20 cellular contexts compared by ENCODE assay signal in the genomic region with DNA sequence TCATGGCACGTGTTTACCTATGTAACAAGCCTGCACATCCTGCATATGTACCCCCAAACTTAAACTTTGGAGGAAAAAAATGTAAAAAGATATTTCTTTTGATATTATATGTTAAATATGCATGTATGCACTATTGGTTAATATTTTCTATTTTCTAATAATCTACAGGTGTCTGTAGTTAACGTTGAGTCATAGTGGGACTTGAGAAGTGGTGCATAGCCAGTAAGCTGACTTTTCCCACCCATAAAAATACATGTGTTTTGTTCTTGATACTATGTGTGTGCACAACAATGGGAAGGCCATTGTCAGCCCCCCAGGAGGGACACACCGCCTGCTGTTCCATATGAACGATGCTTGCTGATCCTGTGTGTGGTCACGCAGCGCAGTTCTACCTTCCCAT. TPM values are rescaled to one million over a fixed set of nuclear protein-coding genes. Genes with fewer than 3 reads are reported as not detected.
DNase-seq lines count a peak whose midpoint lies in the region; ATAC-seq, FAIRE-seq and TF ChIP-seq lines count a peak whose summit lies in the region.
"Had no signal": no experiment of that assay in that cellular context is flagged by ENCODE, and none has a peak within 500 bp of the region (broad histone marks: within the 10 kb centered on the region; RNA-seq: fewer than 3 reads in every experiment).

No MANE protein-coding gene starts in this region.

- CTCF ChIA-PET in H1 (lab: Charles Lee; ENCODE audit: partially characterized antibody), result no interaction called here

- H3K9ac ChIP-seq in H1 (replicated peaks in 1 of 4; ENCODE audit: extremely low read depth in 1 of 4, low read depth in 3 of 4, low read length in 3 of 4), result no peak overlapping the region; a peak in 1 of 7 replicates
- H3K9ac ChIP-seq: GM23248, KMS-11 had no signal

- H2BK12ac ChIP-seq in H1 (ENCODE audit: low read depth, low read length), result no peak overlapping the region

- no peak overlapping the region for H3K18ac ChIP-seq in H1 (ENCODE audit: extremely low read depth, low read length)

- POLR2A ChIA-PET in H1 (lab: Charles Lee; ENCODE audit: partially characterized antibody), result no interaction called here

- no peak overlapping the region for H2BK20ac ChIP-seq in H1 (ENCODE audit: low read length)

- TF ChIP-seq CTCF in H1 (IDR thresholded peaks at IDR 0.05; ENCODE audit: control extremely low read depth in 1 of 3, insufficient read depth in 1 of 3, low read depth in 1 of 3, low read length in 3 of 3) (no peak), type B pancreatic cell (conservative IDR thresholded peaks at IDR 0.05) (no peak)

- no peak overlapping the region for H4K91ac ChIP-seq in H1 (replicated peaks; ENCODE audit: insufficient read length, low read length)

- peaks cover 0 to 10% (median 4%) of the 10 kb centered on the region in 4 experiments; a peak in 6 of 8 replicates for H3K36me3 ChIP-seq in H1 (ENCODE audit: control insufficient read depth in 2 of 4, insufficient read depth in 4 of 4, low read length in 3 of 4)

- DNase-seq in NCI-H146 (lab: John Stamatoyannopoulos, UW) (peak; percentile 19), NCI-H146 treated with DMSO at 0.1 percent for 48 hours (lab: John Stamatoyannopoulos, UW; ENCODE audit: unreplicated experiment) (no peak), H1 (ENCODE audit: low read depth in 1 of 2, low spot score in 2 of 2) (no peak), T1000 (lab: John Stamatoyannopoulos, UW) (no peak), type B pancreatic cell (ENCODE audit: extremely low spot score, unreplicated experiment) (no peak)
- no peak for DNase-seq in activated CD4-positive, CD25-positive, alpha-beta regulatory T cell treated with anti-CD3 and anti-CD28 coated beads, Interleukin-2, amount 50 U/mL, for 72 hours
- DNase-seq: AML-193; Calu3; CD4-positive, alpha-beta T cell; DMS79 treated with DMSO at 0.1 percent for 48 hours; GF-D8; GM23248; HCEC 1CT had no signal

- H3K9me3 Mint-ChIP-seq in type B pancreatic cell, result peaks cover 24% of the 10 kb centered on the region

- H3K27ac ChIP-seq in H1 (ENCODE audit: low read depth, low read length), result no peak overlapping the region
- H3K27ac ChIP-seq: 22Rv1, A549, C4-2B, GM23248, HL-60, KMS-11 had no signal

- H2BK5ac ChIP-seq in H1 (ENCODE audit: low read depth, low read length), result no peak overlapping the region

- no peak for TF ChIP-seq RAD21 in H1 (IDR thresholded peaks at IDR 0.05 in 1 of 2, conservative IDR thresholded peaks at IDR 0.05 in 1 of 2; ENCODE audit: low read depth in 2 of 2, low read length in 2 of 2)

- H3K27ac Mint-ChIP-seq in type B pancreatic cell, result no peak overlapping the region
- H3K27ac Mint-ChIP-seq: CD4-positive, alpha-beta T cell had no signal

- peaks cover 0 to 5% of the 10 kb centered on the region in 2 experiments for H4K20me1 ChIP-seq in H1 (replicated peaks in 1 of 2; ENCODE audit: control insufficient read depth in 1 of 2, insufficient read depth in 2 of 2, low read length in 2 of 2)

- H3K79me2 ChIP-seq in H1 (ENCODE audit: control insufficient read depth in 1 of 2, insufficient read depth in 2 of 2, low read length in 2 of 2), result no peaks in the 10 kb centered on the region

- H3K4me3 ChIP-seq in H1 (ENCODE audit: extremely low read depth in 1 of 4, insufficient read depth in 2 of 4, low read depth in 3 of 4, low read length in 4 of 4), result no peak overlapping the region
- H3K4me3 ChIP-seq: A549, GM23248 had no signal

- no peak overlapping the region for H3K56ac ChIP-seq in H1 (replicated peaks; ENCODE audit: insufficient read length, low read depth, low read length)

- no peaks in the 10 kb centered on the region for H3K4me1 ChIP-seq in H1 (replicated peaks in 1 of 4; ENCODE audit: control insufficient read depth in 3 of 4, insufficient read depth in 4 of 4, low read length in 3 of 4)
- H3K4me1 ChIP-seq: A549 had no signal

- TF ChIP-seq EP300 in H1 (IDR thresholded peaks at IDR 0.05; ENCODE audit: borderline replicate concordance in 1 of 2, low read depth in 2 of 2, low read length in 2 of 2), result no peak

- no peak for TF ChIP-seq POLR2A in H1 (IDR thresholded peaks at IDR 0.05; ENCODE audit: control extremely low read depth in 1 of 2, low read depth in 2 of 2, low read length in 2 of 2)

- no peak overlapping the region for H3K14ac ChIP-seq in H1 (ENCODE audit: insufficient read length)

- no peak for FAIRE-seq in H1 (lab: Jason Lieb, UNC)
- FAIRE-seq: A549, H54 had no signal

- H3K23ac ChIP-seq in H1 (ENCODE audit: insufficient read length), result no peak overlapping the region

- H4K5ac ChIP-seq in H1 (ENCODE audit: insufficient read length, low read depth, low read length), result no peak overlapping the region

- H3K27me3 ChIP-seq in H1 (replicated peaks in 1 of 4; ENCODE audit: control insufficient read depth in 3 of 4, extremely low read depth in 1 of 4, insufficient read depth in 3 of 4, low read length in 3 of 4), result no peaks in the 10 kb centered on the region

- peaks cover 0 to 5% of the 10 kb centered on the region in 2 experiments; a peak in 1 of 4 replicates for H3K9me3 ChIP-seq in H1 (ENCODE audit: insufficient read depth in 2 of 2, low read depth in 1 of 2, low read length in 1 of 2)

- H2AK5ac ChIP-seq in H1 (ENCODE audit: low read depth, low read length), result no peak overlapping the region

- WGBS in H1 (ENCODE audit: extremely low coverage in 1 of 2, insufficient coverage in 1 of 2, insufficient read length in 1 of 2, insufficient replicate concordance in 2 of 2, low coverage in 1 of 2, low lambda C conversion rate in 2 of 2, missing lambda C conversion rate in 1 of 2), 2 experiments, result 79% methylated on average over 5 of the region's 6 CpGs; no CpG with 5 or more reads in 1 of the 2 experiments

- no peaks in the 10 kb centered on the region for H3K23me2 ChIP-seq in H1 (ENCODE audit: low read depth, low read length)

- peaks cover 53% of the 10 kb centered on the region for H3K36me3 Mint-ChIP-seq in type B pancreatic cell

- no peak overlapping the region; the same call in 1 of the 2 replicates for H4K8ac ChIP-seq in H1 (ENCODE audit: extremely low read depth, insufficient read depth, low read length)

- H3K4ac ChIP-seq in H1 (replicated peaks; ENCODE audit: insufficient read length, low read depth, low read length), result no peak overlapping the region

- no peaks in the 10 kb centered on the region; the same call in 1 of the 2 replicates for H3K79me1 ChIP-seq in H1 (ENCODE audit: low read depth, low read length)

- H2BK120ac ChIP-seq in H1 (replicated peaks; ENCODE audit: low read depth, low read length), result no peak overlapping the region

- peaks cover 5% of the 10 kb centered on the region for H3K4me1 Mint-ChIP-seq in type B pancreatic cell (ENCODE audit: unreplicated experiment)

- H2BK15ac ChIP-seq in H1 (ENCODE audit: low read length), result no peak overlapping the region

- H3K4me2 ChIP-seq in H1 (ENCODE audit: insufficient read depth in 1 of 2, low read depth in 2 of 2, low read length in 2 of 2), result no peak overlapping the region
- H3K4me2 ChIP-seq: A549, KMS-11 had no signal

- no peak overlapping the region for H2AFZ ChIP-seq in H1 (ENCODE audit: low read length)
- H2AFZ ChIP-seq: GM23248 had no signal

- H3K27me3 Mint-ChIP-seq in type B pancreatic cell, result no peaks in the 10 kb centered on the region
- H3K27me3 Mint-ChIP-seq: CD4-positive, alpha-beta T cell had no signal

- peak; percentile 52 for ATAC-seq in GM21786 (IDR thresholded peaks at IDR 0.05; ENCODE audit: unreplicated experiment)
- ATAC-seq: A549 had no signal

- H3K4me3 Mint-ChIP-seq in type B pancreatic cell, result no peak overlapping the region
- H3K4me3 Mint-ChIP-seq: CD4-positive, alpha-beta T cell had no signal

TF ChIP-seq in H1, 55 proteins besides CTCF, POLR2A, EP300 and RAD21:
- peak; percentile 7 for TF ChIP-seq NANOG (IDR thresholded peaks at IDR 0.05; ENCODE audit: insufficient read depth, low read depth, low read length, poor library complexity, severe bottlenecking)
- TF ChIP-seq, protein P1, sequence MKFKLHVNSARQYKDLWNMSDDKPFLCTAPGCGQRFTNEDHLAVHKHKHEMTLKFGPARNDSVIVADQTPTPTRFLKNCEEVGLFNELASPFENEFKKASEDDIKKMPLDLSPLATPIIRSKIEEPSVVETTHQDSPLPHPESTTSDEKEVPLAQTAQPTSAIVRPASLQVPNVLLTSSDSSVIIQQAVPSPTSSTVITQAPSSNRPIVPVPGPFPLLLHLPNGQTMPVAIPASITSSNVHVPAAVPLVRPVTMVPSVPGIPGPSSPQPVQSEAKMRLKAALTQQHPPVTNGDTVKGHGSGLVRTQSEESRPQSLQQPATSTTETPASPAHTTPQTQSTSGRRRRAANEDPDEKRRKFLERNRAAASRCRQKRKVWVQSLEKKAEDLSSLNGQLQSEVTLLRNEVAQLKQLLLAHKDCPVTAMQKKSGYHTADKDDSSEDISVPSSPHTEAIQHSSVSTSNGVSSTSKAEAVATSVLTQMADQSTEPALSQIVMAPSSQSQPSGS (IDR thresholded peaks at IDR 0.05; ENCODE audit: low read length), result no peak

RNA-seq across cellular contexts. Expression of a gene that starts 49.1 kb away (rescaled TPM):
- total RNA-seq in H1 (2021; fragmentation: NEBNext Ultra II Directional; extraction: Animal tissue kit (Norgen Biotek cat#: 25700)), result 12.0 and 12.5 TPM in 2 replicates
- 4.2 and 5.1 TPM in 2 replicates for polyA plus RNA-seq in H1 (2011; rRNA removed)
- 5.8 TPM for polyA plus RNA-seq in H1 (2011; cell fraction: cytosol; rRNA removed)
- polyA plus RNA-seq in H1 (2011; cell fraction: nucleus; rRNA removed), result 11.3 TPM
- 6.9 to 9.1 TPM (median 8.0 TPM) in 4 replicates for polyA plus RNA-seq in H1 (2012, experiment 1 of 2)
- 1.6 TPM for polyA plus RNA-seq in H1 (2012, experiment 2 of 2)
- 8.2 TPM for polyA plus RNA-seq in H1 (2013, experiment 1 of 2)
- 8.6 TPM for polyA plus RNA-seq in H1 (2013, experiment 2 of 2)
- polyA minus RNA-seq in H1 (2011; rRNA and poly(A)+ RNA removed), result 22.0 and 30.5 TPM in 2 replicates
- 6.2 TPM for polyA minus RNA-seq in H1 (2011; cell fraction: cytosol; rRNA and poly(A)+ RNA removed)
- 35.7 TPM for polyA minus RNA-seq in H1 (2011; cell fraction: nucleus; rRNA and poly(A)+ RNA removed)
- total RNA-seq in type B pancreatic cell (ENCODE audit: low replicate concordance), result 37.7 and 40.5 TPM in 2 replicates
